In the genomic region with DNA sequence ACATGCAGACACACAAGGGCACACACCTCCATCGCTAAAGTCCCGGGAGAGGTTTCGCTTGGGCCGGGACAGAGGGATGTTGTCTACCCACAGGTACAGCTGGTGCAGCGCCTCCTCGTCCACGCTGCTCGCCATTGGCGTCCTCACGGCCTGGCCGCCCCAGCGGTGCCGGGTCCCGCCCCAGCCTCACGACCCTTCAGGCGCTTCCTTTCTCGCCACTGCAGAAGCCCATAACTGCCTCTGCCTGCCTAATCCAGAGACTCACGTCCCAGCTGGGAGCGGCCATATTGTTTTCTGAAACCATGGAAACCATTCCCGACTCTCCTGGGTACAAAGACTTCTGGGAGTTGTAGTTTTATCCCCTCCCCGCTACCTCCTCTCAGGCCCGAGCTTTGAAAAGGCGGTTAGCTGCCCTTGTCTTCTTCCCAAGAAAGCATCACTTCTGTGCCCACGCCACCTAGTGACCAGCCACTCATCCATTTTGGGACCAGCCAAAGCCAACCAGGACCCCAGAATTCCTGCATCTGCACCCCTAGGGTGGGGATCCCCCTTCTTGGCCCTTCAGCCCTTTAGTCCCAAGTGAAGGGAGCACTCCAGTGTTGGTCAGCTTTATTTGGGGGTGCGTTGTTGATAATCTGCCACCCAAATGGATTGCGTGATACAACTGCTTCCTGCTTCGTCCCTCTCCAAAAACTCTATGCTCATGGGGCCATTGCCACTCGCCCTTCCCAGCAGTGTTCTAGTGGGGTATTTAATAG, we compare ENCODE assay signal across 1 cellular context.
TF ChIP-seq lines count a peak whose summit lies in the region.

A gene with protein sequence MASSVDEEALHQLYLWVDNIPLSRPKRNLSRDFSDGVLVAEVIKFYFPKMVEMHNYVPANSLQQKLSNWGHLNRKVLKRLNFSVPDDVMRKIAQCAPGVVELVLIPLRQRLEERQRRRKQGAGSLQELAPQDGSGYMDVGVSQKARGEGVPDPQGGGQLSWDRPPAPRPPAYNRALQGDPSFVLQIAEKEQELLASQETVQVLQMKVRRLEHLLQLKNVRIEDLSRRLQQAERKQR (minus strand): TSS at position 296 of the 758 bp plus-strand sequence. CDS start 161 bp downstream, at position 135.

TF ChIP-seq in HepG2, 621 proteins besides CTCF, POLR2A, EP300 and RAD21 (continued from another document and continues in another):
- TF ChIP-seq, protein P1, sequence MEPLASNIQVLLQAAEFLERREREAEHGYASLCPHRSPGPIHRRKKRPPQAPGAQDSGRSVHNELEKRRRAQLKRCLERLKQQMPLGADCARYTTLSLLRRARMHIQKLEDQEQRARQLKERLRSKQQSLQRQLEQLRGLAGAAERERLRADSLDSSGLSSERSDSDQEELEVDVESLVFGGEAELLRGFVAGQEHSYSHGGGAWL (CRISPR knock-in tag; IDR thresholded peaks at IDR 0.05), result peak; percentile 28; the same call in 1 of the 2 replicates
- no peak for TF ChIP-seq ZNF713 (CRISPR knock-in tag; IDR thresholded peaks at IDR 0.05)
- TF ChIP-seq, protein P2, sequence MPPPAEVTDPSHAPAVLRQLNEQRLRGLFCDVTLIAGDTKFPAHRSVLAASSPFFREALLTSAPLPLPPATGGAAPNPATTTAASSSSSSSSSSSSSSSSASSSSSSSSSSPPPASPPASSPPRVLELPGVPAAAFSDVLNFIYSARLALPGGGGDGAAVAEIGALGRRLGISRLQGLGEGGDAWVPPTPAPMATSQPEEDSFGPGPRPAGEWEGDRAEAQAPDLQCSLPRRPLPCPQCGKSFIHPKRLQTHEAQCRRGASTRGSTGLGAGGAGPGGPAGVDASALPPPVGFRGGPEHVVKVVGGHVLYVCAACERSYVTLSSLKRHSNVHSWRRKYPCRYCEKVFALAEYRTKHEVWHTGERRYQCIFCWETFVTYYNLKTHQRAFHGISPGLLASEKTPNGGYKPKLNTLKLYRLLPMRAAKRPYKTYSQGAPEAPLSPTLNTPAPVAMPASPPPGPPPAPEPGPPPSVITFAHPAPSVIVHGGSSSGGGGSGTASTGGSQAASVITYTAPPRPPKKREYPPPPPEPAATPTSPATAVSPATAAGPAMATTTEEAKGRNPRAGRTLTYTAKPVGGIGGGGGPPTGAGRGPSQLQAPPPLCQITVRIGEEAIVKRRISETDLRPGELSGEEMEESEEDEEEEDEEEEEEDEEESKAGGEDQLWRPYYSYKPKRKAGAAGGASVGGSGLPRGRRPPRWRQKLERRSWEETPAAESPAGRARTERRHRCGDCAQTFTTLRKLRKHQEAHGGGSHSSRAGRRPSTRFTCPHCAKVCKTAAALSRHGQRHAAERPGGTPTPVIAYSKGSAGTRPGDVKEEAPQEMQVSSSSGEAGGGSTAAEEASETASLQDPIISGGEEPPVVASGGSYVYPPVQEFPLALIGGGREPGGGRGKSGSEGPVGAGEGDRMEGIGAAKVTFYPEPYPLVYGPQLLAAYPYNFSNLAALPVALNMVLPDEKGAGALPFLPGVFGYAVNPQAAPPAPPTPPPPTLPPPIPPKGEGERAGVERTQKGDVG (CRISPR knock-in tag; IDR thresholded peaks at IDR 0.05; ENCODE audit: borderline replicate concordance), result peak; percentile 79; the same call in 1 of the 2 replicates
- TF ChIP-seq, protein P3, sequence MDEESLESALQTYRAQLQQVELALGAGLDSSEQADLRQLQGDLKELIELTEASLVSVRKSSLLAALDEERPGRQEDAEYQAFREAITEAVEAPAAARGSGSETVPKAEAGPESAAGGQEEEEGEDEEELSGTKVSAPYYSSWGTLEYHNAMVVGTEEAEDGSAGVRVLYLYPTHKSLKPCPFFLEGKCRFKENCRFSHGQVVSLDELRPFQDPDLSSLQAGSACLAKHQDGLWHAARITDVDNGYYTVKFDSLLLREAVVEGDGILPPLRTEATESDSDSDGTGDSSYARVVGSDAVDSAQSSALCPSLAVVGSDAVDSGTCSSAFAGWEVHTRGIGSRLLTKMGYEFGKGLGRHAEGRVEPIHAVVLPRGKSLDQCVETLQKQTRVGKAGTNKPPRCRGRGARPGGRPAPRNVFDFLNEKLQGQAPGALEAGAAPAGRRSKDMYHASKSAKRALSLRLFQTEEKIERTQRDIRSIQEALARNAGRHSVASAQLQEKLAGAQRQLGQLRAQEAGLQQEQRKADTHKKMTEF (CRISPR knock-in tag; IDR thresholded peaks at IDR 0.05), result peak; percentile 73
- TF ChIP-seq, protein P4, sequence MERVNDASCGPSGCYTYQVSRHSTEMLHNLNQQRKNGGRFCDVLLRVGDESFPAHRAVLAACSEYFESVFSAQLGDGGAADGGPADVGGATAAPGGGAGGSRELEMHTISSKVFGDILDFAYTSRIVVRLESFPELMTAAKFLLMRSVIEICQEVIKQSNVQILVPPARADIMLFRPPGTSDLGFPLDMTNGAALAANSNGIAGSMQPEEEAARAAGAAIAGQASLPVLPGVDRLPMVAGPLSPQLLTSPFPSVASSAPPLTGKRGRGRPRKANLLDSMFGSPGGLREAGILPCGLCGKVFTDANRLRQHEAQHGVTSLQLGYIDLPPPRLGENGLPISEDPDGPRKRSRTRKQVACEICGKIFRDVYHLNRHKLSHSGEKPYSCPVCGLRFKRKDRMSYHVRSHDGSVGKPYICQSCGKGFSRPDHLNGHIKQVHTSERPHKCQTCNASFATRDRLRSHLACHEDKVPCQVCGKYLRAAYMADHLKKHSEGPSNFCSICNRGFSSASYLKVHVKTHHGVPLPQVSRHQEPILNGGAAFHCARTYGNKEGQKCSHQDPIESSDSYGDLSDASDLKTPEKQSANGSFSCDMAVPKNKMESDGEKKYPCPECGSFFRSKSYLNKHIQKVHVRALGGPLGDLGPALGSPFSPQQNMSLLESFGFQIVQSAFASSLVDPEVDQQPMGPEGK (CRISPR knock-in tag; IDR thresholded peaks at IDR 0.05), result peak; percentile 52
- TF ChIP-seq, protein P5, sequence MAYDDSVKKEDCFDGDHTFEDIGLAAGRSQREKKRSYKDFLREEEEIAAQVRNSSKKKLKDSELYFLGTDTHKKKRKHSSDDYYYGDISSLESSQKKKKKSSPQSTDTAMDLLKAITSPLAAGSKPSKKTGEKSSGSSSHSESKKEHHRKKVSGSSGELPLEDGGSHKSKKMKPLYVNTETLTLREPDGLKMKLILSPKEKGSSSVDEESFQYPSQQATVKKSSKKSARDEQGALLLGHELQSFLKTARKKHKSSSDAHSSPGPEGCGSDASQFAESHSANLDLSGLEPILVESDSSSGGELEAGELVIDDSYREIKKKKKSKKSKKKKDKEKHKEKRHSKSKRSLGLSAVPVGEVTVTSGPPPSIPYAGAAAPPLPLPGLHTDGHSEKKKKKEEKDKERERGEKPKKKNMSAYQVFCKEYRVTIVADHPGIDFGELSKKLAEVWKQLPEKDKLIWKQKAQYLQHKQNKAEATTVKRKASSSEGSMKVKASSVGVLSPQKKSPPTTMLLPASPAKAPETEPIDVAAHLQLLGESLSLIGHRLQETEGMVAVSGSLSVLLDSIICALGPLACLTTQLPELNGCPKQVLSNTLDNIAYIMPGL (CRISPR knock-in tag; IDR thresholded peaks at IDR 0.05; ENCODE audit: borderline replicate concordance in 1 of 2, low read depth in 1 of 2), result peak; percentile 21 to 73; a peak in 1 of 4 replicates
- TF ChIP-seq ZNF567 (CRISPR knock-in tag; IDR thresholded peaks at IDR 0.05; ENCODE audit: borderline replicate concordance), result peak; percentile 75; the same call in 1 of the 2 replicates
- TF ChIP-seq ZNF333 (CRISPR knock-in tag; IDR thresholded peaks at IDR 0.05; ENCODE audit: borderline replicate concordance), result peak; percentile 59
- TF ChIP-seq KMT2B (CRISPR knock-in tag; IDR thresholded peaks at IDR 0.05), result peak; percentile 44; the same call in 1 of the 2 replicates
- TF ChIP-seq, protein P6, sequence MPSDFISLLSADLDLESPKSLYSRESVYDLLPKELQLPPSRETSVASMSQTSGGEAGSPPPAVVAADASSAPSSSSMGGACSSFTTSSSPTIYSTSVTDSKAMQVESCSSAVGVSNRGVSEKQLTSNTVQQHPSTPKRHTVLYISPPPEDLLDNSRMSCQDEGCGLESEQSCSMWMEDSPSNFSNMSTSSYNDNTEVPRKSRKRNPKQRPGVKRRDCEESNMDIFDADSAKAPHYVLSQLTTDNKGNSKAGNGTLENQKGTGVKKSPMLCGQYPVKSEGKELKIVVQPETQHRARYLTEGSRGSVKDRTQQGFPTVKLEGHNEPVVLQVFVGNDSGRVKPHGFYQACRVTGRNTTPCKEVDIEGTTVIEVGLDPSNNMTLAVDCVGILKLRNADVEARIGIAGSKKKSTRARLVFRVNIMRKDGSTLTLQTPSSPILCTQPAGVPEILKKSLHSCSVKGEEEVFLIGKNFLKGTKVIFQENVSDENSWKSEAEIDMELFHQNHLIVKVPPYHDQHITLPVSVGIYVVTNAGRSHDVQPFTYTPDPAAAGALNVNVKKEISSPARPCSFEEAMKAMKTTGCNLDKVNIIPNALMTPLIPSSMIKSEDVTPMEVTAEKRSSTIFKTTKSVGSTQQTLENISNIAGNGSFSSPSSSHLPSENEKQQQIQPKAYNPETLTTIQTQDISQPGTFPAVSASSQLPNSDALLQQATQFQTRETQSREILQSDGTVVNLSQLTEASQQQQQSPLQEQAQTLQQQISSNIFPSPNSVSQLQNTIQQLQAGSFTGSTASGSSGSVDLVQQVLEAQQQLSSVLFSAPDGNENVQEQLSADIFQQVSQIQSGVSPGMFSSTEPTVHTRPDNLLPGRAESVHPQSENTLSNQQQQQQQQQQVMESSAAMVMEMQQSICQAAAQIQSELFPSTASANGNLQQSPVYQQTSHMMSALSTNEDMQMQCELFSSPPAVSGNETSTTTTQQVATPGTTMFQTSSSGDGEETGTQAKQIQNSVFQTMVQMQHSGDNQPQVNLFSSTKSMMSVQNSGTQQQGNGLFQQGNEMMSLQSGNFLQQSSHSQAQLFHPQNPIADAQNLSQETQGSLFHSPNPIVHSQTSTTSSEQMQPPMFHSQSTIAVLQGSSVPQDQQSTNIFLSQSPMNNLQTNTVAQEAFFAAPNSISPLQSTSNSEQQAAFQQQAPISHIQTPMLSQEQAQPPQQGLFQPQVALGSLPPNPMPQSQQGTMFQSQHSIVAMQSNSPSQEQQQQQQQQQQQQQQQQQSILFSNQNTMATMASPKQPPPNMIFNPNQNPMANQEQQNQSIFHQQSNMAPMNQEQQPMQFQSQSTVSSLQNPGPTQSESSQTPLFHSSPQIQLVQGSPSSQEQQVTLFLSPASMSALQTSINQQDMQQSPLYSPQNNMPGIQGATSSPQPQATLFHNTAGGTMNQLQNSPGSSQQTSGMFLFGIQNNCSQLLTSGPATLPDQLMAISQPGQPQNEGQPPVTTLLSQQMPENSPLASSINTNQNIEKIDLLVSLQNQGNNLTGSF (CRISPR knock-in tag; IDR thresholded peaks at IDR 0.05), result 0 out of 2 replicates have a peak, but pooled peaks have one; percentile 34
- TF ChIP-seq, protein P7, sequence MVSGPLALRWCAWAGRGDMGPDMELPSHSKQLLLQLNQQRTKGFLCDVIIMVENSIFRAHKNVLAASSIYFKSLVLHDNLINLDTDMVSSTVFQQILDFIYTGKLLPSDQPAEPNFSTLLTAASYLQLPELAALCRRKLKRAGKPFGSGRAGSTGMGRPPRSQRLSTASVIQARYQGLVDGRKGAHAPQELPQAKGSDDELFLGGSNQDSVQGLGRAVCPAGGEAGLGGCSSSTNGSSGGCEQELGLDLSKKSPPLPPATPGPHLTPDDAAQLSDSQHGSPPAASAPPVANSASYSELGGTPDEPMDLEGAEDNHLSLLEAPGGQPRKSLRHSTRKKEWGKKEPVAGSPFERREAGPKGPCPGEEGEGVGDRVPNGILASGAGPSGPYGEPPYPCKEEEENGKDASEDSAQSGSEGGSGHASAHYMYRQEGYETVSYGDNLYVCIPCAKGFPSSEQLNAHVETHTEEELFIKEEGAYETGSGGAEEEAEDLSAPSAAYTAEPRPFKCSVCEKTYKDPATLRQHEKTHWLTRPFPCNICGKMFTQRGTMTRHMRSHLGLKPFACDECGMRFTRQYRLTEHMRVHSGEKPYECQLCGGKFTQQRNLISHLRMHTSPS (CRISPR knock-in tag; IDR thresholded peaks at IDR 0.05; ENCODE audit: low read depth), result no peak
- TF ChIP-seq, protein P8, sequence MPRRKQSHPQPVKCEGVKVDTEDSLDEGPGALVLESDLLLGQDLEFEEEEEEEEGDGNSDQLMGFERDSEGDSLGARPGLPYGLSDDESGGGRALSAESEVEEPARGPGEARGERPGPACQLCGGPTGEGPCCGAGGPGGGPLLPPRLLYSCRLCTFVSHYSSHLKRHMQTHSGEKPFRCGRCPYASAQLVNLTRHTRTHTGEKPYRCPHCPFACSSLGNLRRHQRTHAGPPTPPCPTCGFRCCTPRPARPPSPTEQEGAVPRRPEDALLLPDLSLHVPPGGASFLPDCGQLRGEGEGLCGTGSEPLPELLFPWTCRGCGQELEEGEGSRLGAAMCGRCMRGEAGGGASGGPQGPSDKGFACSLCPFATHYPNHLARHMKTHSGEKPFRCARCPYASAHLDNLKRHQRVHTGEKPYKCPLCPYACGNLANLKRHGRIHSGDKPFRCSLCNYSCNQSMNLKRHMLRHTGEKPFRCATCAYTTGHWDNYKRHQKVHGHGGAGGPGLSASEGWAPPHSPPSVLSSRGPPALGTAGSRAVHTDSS (CRISPR knock-in tag; conservative IDR thresholded peaks at IDR 0.05), result no peak
- peak; percentile 99 for TF ChIP-seq YY1 (IDR thresholded peaks at IDR 0.05; ENCODE audit: insufficient read depth, insufficient replicate concordance, low read depth, low read length)
- TF ChIP-seq, protein P9, sequence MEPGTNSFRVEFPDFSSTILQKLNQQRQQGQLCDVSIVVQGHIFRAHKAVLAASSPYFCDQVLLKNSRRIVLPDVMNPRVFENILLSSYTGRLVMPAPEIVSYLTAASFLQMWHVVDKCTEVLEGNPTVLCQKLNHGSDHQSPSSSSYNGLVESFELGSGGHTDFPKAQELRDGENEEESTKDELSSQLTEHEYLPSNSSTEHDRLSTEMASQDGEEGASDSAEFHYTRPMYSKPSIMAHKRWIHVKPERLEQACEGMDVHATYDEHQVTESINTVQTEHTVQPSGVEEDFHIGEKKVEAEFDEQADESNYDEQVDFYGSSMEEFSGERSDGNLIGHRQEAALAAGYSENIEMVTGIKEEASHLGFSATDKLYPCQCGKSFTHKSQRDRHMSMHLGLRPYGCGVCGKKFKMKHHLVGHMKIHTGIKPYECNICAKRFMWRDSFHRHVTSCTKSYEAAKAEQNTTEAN (CRISPR knock-in tag; conservative IDR thresholded peaks at IDR 0.05), result no peak
- TF ChIP-seq ZC3H13 (CRISPR knock-in tag; IDR thresholded peaks at IDR 0.05), result peak; percentile 60; the same call in 1 of the 2 replicates
- TF ChIP-seq, protein P10, sequence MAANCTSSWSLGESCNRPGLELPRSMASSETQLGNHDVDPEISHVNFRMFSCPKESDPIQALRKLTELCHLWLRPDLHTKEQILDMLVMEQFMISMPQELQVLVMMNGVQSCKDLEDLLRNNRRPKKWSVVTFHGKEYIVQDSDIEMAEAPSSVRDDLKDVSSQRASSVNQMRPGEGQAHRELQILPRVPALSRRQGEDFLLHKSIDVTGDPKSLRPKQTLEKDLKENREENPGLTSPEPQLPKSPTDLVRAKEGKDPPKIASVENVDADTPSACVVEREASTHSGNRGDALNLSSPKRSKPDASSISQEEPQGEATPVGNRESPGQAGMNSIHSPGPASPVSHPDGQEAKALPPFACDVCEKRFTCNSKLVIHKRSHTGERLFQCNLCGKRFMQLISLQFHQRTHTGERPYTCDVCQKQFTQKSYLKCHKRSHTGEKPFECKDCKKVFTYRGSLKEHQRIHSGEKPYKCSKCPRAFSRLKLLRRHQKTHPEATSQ (CRISPR knock-in tag; IDR thresholded peaks at IDR 0.05; ENCODE audit: borderline replicate concordance), result 0 out of 2 replicates have a peak, but pooled peaks have one; percentile 39
- TF ChIP-seq, protein P11, sequence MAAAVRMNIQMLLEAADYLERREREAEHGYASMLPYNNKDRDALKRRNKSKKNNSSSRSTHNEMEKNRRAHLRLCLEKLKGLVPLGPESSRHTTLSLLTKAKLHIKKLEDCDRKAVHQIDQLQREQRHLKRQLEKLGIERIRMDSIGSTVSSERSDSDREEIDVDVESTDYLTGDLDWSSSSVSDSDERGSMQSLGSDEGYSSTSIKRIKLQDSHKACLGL (CRISPR knock-in tag; IDR thresholded peaks at IDR 0.05), result 0 out of 2 replicates have a peak, but pooled peaks have one; percentile 93
- peak; percentile 68; the same call in 1 of the 2 replicates for TF ChIP-seq TARDBP (CRISPR knock-in tag; IDR thresholded peaks at IDR 0.05)
- no peak for TF ChIP-seq HOXA5 (CRISPR knock-in tag; IDR thresholded peaks at IDR 0.05)
- no peak for TF ChIP-seq NFYB (CRISPR knock-in tag; IDR thresholded peaks at IDR 0.05)
